13 cellular contexts compared by ENCODE assay signal in genomic region chr4:22488136-22488535, GRCh38. TPM values are rescaled to one million over a fixed set of nuclear protein-coding genes. Genes with fewer than 3 reads are reported as not detected.
DNase-seq lines count a peak whose midpoint lies in the region; ATAC-seq lines count a peak whose summit lies in the region.
"Had no signal": no experiment of that assay in that cellular context is flagged by ENCODE, and none has a peak within 500 bp of the region (broad histone marks: within the 10 kb centered on the region; RNA-seq: fewer than 3 reads in every experiment).

No MANE protein-coding gene starts in this region.

- no peak overlapping the region for H2BK5ac ChIP-seq in mesenchymal stem cell (ENCODE audit: low read depth, low read length, poor library complexity, severe bottlenecking)

- no peak overlapping the region for H3K4ac ChIP-seq in mesenchymal stem cell (ENCODE audit: low read depth in 1 of 2, low read length in 2 of 2)

- H2BK15ac ChIP-seq in mesenchymal stem cell (ENCODE audit: low read depth, poor library complexity, severe bottlenecking), result peak overlapping the region; percentile 98

- H3K9me3 ChIP-seq in BLaER1 (peaks cover 32% of the 10 kb centered on the region), mesenchymal stem cell (ENCODE audit: control insufficient read depth, low read length) (no peaks in the 10 kb centered on the region)
- H3K9me3 ChIP-seq: SK-N-SH had no signal

- no peak overlapping the region for H3K14ac ChIP-seq in mesenchymal stem cell (ENCODE audit: low read length in 2 of 2)

- peak overlapping the region; percentile 89 for H2AK5ac ChIP-seq in mesenchymal stem cell (ENCODE audit: low read length, severe bottlenecking)

- H3K36me3 ChIP-seq in BLaER1 (peaks cover 28% of the 10 kb centered on the region; the same call in 1 of the 2 replicates), mesenchymal stem cell (ENCODE audit: control insufficient read depth in 1 of 2, insufficient read depth in 2 of 2, low read depth in 1 of 2, low read length in 2 of 2) (no peaks in the 10 kb centered on the region)

- H3K4me3 ChIP-seq in BLaER1 (no peak overlapping the region), mesenchymal stem cell (ENCODE audit: insufficient read depth in 1 of 2, low read depth in 1 of 2, low read length in 2 of 2) (no peak overlapping the region)

- H2BK120ac ChIP-seq in mesenchymal stem cell (ENCODE audit: low read depth, low read length), result no peak overlapping the region

- H2AFZ ChIP-seq in mesenchymal stem cell (ENCODE audit: low read depth, low read length), result no peak overlapping the region

- no peak overlapping the region for H2BK12ac ChIP-seq in mesenchymal stem cell (ENCODE audit: low read length in 2 of 2)

- H3K23ac ChIP-seq in mesenchymal stem cell (ENCODE audit: low read length in 2 of 2), result no peak overlapping the region

- no peak overlapping the region for H4K91ac ChIP-seq in mesenchymal stem cell (ENCODE audit: low read length)

- H3K79me1 ChIP-seq in mesenchymal stem cell (replicated peaks; ENCODE audit: low read length, poor library complexity, severe bottlenecking), result peaks cover 28% of the 10 kb centered on the region

- H4K8ac ChIP-seq in mesenchymal stem cell (ENCODE audit: low read length), result no peak overlapping the region

- H4K20me1 ChIP-seq in BLaER1, result peaks cover 89% of the 10 kb centered on the region

- peaks cover 39% of the 10 kb centered on the region for H3K4me1 ChIP-seq in BLaER1
- H3K4me1 ChIP-seq in mesenchymal stem cell (ENCODE audit: control insufficient read depth, insufficient read depth, low read depth, low read length), result peaks cover 10% of the 10 kb centered on the region

- DNase-seq in DMS79 treated with DMSO at 0.1 percent for 48 hours (lab: John Stamatoyannopoulos, UW) (peak; percentile 47), NCI-H2107 treated with DMSO at 0.1 percent for 48 hours (lab: John Stamatoyannopoulos, UW; ENCODE audit: unreplicated experiment) (peak; percentile 8), mesenchymal stem cell (no peak), NCI-H510A (lab: John Stamatoyannopoulos, UW) (no peak), C1 segment of cervical spinal cord (lab: John Stamatoyannopoulos, UW) (no peak)
- DNase-seq: NCI-H1930, NCI-H2227 treated with DMSO at 0.1 percent for 48 hours, NCI-H748 treated with DMSO at 0.1 percent for 48 hours, SK-N-SH, T-helper 1 cell had no signal

- no peak for ATAC-seq in GM21367 (IDR thresholded peaks at IDR 0.05; ENCODE audit: unreplicated experiment)
- ATAC-seq: Panc1 had no signal

- H3K4me2 ChIP-seq in BLaER1, result peak overlapping the region; percentile 7; the same call in 1 of the 2 replicates
- no peak overlapping the region for H3K4me2 ChIP-seq in mesenchymal stem cell (ENCODE audit: low read length, poor library complexity, severe bottlenecking)
- H3K4me2 ChIP-seq: SK-N-SH had no signal

- H3K9ac ChIP-seq in BLaER1 (no peak overlapping the region), mesenchymal stem cell (ENCODE audit: low read length) (no peak overlapping the region)
- H3K9ac ChIP-seq: SK-N-SH had no signal

- H3K27ac ChIP-seq in BLaER1 (no peak overlapping the region), mesenchymal stem cell (ENCODE audit: low read length, poor library complexity, severe bottlenecking) (no peak overlapping the region)

- H3K27me3 ChIP-seq in BLaER1 (no peaks in the 10 kb centered on the region), mesenchymal stem cell (ENCODE audit: control insufficient read depth in 1 of 2, insufficient read depth in 1 of 2, low read length in 2 of 2) (no peaks in the 10 kb centered on the region)

- 79% methylated on average over 2 of the region's 2 CpGs for WGBS in mesenchymal stem cell

- peak overlapping the region in 1 of 2 experiments; percentile 80 for H3K18ac ChIP-seq in mesenchymal stem cell (ENCODE audit: low read depth in 1 of 2, low read length in 2 of 2)

RNA-seq across cellular contexts. Expression of gene ADGRA3, which starts 27.7 kb away (rescaled TPM):
- polyA plus RNA-seq in mesenchymal stem cell (2013, experiment 1 of 2), result 19.9 TPM
- 19.8 TPM for polyA plus RNA-seq in mesenchymal stem cell (2013, experiment 2 of 2)

Comparison
In these comparisons a context has a peak if more than half of its experiments do, and no peak if none do; other contexts are left out.
1. DNase-seq: peak in DMS79 treated with DMSO at 0.1 percent for 48 hours (single experiment) and NCI-H2107 treated with DMSO at 0.1 percent for 48 hours (single experiment); none in mesenchymal stem cell (single experiment), NCI-H510A (single experiment) and C1 segment of cervical spinal cord (0 of 14).